Comparison of ENCODE assay signal across 1 cellular context in the genomic region with DNA sequence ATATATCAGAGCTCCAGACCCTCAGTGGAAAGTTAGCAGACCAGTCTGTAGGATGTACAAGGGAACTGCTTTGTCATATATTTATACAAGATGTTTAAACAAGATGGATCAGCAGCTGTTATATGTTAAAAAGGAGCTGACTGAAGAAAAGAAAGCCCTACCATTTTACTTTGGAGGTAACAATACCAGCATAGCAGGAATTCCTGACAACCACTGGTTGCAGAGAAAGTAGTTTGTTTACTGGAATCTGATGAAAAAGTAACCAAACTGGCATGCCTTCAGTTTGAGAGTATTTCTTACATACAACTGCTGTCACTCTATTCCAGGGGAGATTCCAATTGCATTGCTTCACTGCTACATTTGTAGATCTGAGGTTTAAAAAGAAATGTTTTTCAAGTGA.
TF ChIP-seq lines count a peak whose summit lies in the region.

No MANE protein-coding gene starts in this region.

TF ChIP-seq in GM23338, 12 proteins besides CTCF, POLR2A, EP300 and RAD21 (continued from another document):
- no peak for TF ChIP-seq ZNF114 (CRISPR knock-in tag; IDR thresholded peaks at IDR 0.05)
- TF ChIP-seq, protein P1, sequence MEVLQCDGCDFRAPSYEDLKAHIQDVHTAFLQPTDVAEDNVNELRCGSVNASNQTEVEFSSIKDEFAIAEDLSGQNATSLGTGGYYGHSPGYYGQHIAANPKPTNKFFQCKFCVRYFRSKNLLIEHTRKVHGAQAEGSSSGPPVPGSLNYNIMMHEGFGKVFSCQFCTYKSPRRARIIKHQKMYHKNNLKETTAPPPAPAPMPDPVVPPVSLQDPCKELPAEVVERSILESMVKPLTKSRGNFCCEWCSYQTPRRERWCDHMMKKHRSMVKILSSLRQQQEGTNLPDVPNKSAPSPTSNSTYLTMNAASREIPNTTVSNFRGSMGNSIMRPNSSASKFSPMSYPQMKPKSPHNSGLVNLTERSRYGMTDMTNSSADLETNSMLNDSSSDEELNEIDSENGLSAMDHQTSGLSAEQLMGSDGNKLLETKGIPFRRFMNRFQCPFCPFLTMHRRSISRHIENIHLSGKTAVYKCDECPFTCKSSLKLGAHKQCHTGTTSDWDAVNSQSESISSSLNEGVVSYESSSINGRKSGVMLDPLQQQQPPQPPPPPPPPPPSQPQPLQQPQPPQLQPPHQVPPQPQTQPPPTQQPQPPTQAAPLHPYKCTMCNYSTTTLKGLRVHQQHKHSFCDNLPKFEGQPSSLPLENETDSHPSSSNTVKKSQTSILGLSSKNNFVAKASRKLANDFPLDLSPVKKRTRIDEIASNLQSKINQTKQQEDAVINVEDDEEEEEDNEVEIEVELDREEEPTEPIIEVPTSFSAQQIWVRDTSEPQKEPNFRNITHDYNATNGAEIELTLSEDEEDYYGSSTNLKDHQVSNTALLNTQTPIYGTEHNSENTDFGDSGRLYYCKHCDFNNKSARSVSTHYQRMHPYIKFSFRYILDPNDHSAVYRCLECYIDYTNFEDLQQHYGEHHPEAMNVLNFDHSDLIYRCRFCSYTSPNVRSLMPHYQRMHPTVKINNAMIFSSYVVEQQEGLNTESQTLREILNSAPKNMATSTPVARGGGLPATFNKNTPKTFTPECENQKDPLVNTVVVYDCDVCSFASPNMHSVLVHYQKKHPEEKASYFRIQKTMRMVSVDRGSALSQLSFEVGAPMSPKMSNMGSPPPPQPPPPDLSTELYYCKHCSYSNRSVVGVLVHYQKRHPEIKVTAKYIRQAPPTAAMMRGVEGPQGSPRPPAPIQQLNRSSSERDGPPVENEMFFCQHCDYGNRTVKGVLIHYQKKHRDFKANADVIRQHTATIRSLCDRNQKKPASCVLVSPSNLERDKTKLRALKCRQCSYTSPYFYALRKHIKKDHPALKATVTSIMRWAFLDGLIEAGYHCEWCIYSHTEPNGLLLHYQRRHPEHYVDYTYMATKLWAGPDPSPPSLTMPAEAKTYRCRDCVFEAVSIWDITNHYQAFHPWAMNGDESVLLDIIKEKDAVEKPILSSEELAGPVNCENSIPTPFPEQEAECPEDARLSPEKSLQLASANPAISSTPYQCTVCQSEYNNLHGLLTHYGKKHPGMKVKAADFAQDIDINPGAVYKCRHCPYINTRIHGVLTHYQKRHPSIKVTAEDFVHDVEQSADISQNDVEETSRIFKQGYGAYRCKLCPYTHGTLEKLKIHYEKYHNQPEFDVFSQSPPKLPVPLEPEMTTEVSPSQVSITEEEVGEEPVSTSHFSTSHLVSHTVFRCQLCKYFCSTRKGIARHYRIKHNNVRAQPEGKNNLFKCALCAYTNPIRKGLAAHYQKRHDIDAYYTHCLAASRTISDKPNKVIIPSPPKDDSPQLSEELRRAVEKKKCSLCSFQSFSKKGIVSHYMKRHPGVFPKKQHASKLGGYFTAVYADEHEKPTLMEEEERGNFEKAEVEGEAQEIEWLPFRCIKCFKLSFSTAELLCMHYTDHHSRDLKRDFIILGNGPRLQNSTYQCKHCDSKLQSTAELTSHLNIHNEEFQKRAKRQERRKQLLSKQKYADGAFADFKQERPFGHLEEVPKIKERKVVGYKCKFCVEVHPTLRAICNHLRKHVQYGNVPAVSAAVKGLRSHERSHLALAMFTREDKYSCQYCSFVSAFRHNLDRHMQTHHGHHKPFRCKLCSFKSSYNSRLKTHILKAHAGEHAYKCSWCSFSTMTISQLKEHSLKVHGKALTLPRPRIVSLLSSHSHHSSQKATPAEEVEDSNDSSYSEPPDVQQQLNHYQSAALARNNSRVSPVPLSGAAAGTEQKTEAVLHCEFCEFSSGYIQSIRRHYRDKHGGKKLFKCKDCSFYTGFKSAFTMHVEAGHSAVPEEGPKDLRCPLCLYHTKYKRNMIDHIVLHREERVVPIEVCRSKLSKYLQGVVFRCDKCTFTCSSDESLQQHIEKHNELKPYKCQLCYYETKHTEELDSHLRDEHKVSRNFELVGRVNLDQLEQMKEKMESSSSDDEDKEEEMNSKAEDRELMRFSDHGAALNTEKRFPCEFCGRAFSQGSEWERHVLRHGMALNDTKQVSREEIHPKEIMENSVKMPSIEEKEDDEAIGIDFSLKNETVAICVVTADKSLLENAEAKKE (CRISPR knock-in tag; IDR thresholded peaks at IDR 0.05) = no peak
- TF ChIP-seq JUNB (IDR thresholded peaks at IDR 0.05; ENCODE audit: unreplicated experiment) = no peak
- TF ChIP-seq STAT1 (IDR thresholded peaks at IDR 0.05; ENCODE audit: unreplicated experiment) = no peak
- TF ChIP-seq ZNF331 (CRISPR knock-in tag; IDR thresholded peaks at IDR 0.05; ENCODE audit: low read depth) = no peak
- TF ChIP-seq ETS1 (IDR thresholded peaks at IDR 0.05) = no peak
TF ChIP-seq in GM23338: peak in this region for 0.
